ENCODE assay signal across 21 cellular contexts in genomic region chr2:164764996-164765395, GRCh38.
A peak's percentile ranks its signal among the peaks of the same experiment; 100 is the strongest.
DNase-seq lines count a peak whose midpoint lies in the region; ATAC-seq, FAIRE-seq and TF ChIP-seq lines count a peak whose summit lies in the region.
"Had no signal": no experiment of that assay in that cellular context is flagged by ENCODE, and none has a peak within 500 bp of the region (broad histone marks: within the 10 kb centered on the region; RNA-seq: fewer than 3 reads in every experiment).

No MANE protein-coding gene starts in this region.

- H3K4me3 ChIP-seq in fibroblast of lung (replicated peaks in 1 of 4; ENCODE audit: control extremely low read depth in 1 of 4, insufficient read depth in 1 of 4, low read depth in 3 of 4, low read length in 4 of 4) (no peak overlapping the region), retinal pigment epithelial cell (ENCODE audit: low read length) (no peak overlapping the region), aorta (ENCODE audit: low read length in 2 of 2) (no peak overlapping the region)
- H3K4me3 ChIP-seq: K562 had no signal

- no peak overlapping the region for H3K9ac ChIP-seq in fibroblast of lung (ENCODE audit: insufficient read depth, low read length)

- H3K9me3 ChIP-seq in fibroblast of lung (ENCODE audit: control insufficient read depth, insufficient read depth, low read depth, low read length), result no peaks in the 10 kb centered on the region
- H3K9me3 ChIP-seq in aorta (ENCODE audit: control insufficient read depth, low read length), result no peaks in the 10 kb centered on the region
- H3K9me3 ChIP-seq: BE2C had no signal

- DNase-seq in GM19239 (ENCODE audit: insufficient read length, low spot score) (no peak), fibroblast of lung (ENCODE audit: low read depth in 2 of 2) (peak; percentile 2 to 62), retinal pigment epithelial cell (ENCODE audit: low read depth) (peak; percentile 35), activated gamma-delta T cell (lab: John Stamatoyannopoulos, UW) (no peak), aorta (no peak)
- DNase-seq: BE2C; CD4-positive, alpha-beta T cell; DMS53; GDM1; GOT3; NCI-H1105; NCI-H187 treated with DMSO at 0.1 percent for 48 hours; NCI-H446; NCI-H69; SHP77 had no signal

- no peak overlapping the region for H3K4me2 ChIP-seq in fibroblast of lung (ENCODE audit: extremely low read depth, insufficient read depth, low read length)

- 86 to 92% methylated on average over 3 of the region's 3 CpGs for WGBS in aorta, 2 donors

- TF ChIP-seq CTCF in fibroblast of lung (conservative IDR thresholded peaks at IDR 0.05 in 1 of 2, IDR thresholded peaks at IDR 0.05 in 1 of 2; ENCODE audit: low read depth in 1 of 2, low read length in 2 of 2), result no peak
- TF ChIP-seq CTCF in retinal pigment epithelial cell (conservative IDR thresholded peaks at IDR 0.05; ENCODE audit: low read depth, low read length), result no peak

- FAIRE-seq in GM19239 (lab: Jason Lieb, UNC), result peak; percentile 26
- FAIRE-seq: GM12891, GM18507, K562 had no signal

- no peaks in the 10 kb centered on the region for H3K27me3 ChIP-seq in fibroblast of lung (ENCODE audit: control insufficient read depth, insufficient read depth, low read length)
- H3K27me3 ChIP-seq in aorta (ENCODE audit: control insufficient read depth in 1 of 2, insufficient read depth in 2 of 2, low read length in 1 of 2), result no peaks in the 10 kb centered on the region
- H3K27me3 ChIP-seq: BE2C had no signal

- H3K27ac ChIP-seq in fibroblast of lung (ENCODE audit: insufficient read depth, low read length) (no peak overlapping the region), aorta (ENCODE audit: low read depth in 1 of 2, low read length in 2 of 2) (no peak overlapping the region)

- 0 out of 3 replicates have a peak, but pooled peaks have one; percentile 33 for ATAC-seq in SK-N-SH treated with all-trans-retinoic acid at 6 μM for 48 hours
- ATAC-seq in GM21423 (IDR thresholded peaks at IDR 0.05; ENCODE audit: unreplicated experiment), result no peak
- ATAC-seq in aorta (ENCODE audit: low FRiP score), result no peak
- ATAC-seq in GM19452 (IDR thresholded peaks at IDR 0.05; ENCODE audit: unreplicated experiment), result no peak
- ATAC-seq: K562 had no signal

- no peak overlapping the region for H2AFZ ChIP-seq in fibroblast of lung (ENCODE audit: low read length)

- H3K4me1 ChIP-seq in fibroblast of lung (ENCODE audit: control insufficient read depth, extremely low read depth, insufficient read depth, low read length), result no peaks in the 10 kb centered on the region
- peaks cover 2 to 4% of the 10 kb centered on the region in 2 donors for H3K4me1 ChIP-seq in aorta (ENCODE audit: control insufficient read depth in 1 of 2, insufficient read depth in 2 of 2, low read length in 2 of 2)
- H3K4me1 ChIP-seq: BE2C had no signal

- intact Hi-C loops in aorta (cut with DNase I), result no loop called here

- H3K36me3 ChIP-seq in fibroblast of lung (ENCODE audit: control insufficient read depth, insufficient read depth, low read length), result no peaks in the 10 kb centered on the region
- H3K36me3 ChIP-seq in aorta (ENCODE audit: control insufficient read depth in 1 of 2, insufficient read depth in 2 of 2, low read length in 1 of 2), result no peaks in the 10 kb centered on the region
- H3K36me3 ChIP-seq: BE2C had no signal

- no peaks in the 10 kb centered on the region for H3K79me2 ChIP-seq in fibroblast of lung (ENCODE audit: control insufficient read depth, insufficient read depth, low read length)

- no peaks in the 10 kb centered on the region for H4K20me1 ChIP-seq in fibroblast of lung (ENCODE audit: control insufficient read depth, extremely low read depth, insufficient read depth, low read length)

TF ChIP-seq in SK-N-SH treated with all-trans-retinoic acid at 6 μM for 48 hours, 23 proteins besides CTCF, POLR2A, EP300 and RAD21:
- no peak for TF ChIP-seq ISL1 (CRISPR knock-in tag; IDR thresholded peaks at IDR 0.05)
- TF ChIP-seq GLIS3 (CRISPR knock-in tag; IDR thresholded peaks at IDR 0.05), result no peak
- no peak for TF ChIP-seq RARB (CRISPR knock-in tag; IDR thresholded peaks at IDR 0.05)
- TF ChIP-seq ZNF8 (CRISPR knock-in tag; IDR thresholded peaks at IDR 0.05), result no peak
- TF ChIP-seq ZNF565 (CRISPR knock-in tag; conservative IDR thresholded peaks at IDR 0.05; ENCODE audit: low read depth), result no peak
- no peak for TF ChIP-seq OSR1 (CRISPR knock-in tag; IDR thresholded peaks at IDR 0.05)
- no peak for TF ChIP-seq PPARA (CRISPR knock-in tag; IDR thresholded peaks at IDR 0.05; ENCODE audit: borderline replicate concordance)
- no peak for TF ChIP-seq CREB5 (CRISPR knock-in tag; IDR thresholded peaks at IDR 0.05; ENCODE audit: low read depth)
- no peak for TF ChIP-seq BACH2 (CRISPR knock-in tag; IDR thresholded peaks at IDR 0.05; ENCODE audit: borderline replicate concordance)
- TF ChIP-seq TCF4 (CRISPR knock-in tag; IDR thresholded peaks at IDR 0.05; ENCODE audit: borderline replicate concordance), result no peak
- TF ChIP-seq ZFP30 (CRISPR knock-in tag; IDR thresholded peaks at IDR 0.05), result no peak
- no peak for TF ChIP-seq ZFP3 (CRISPR knock-in tag; IDR thresholded peaks at IDR 0.05)

Comparison
In these comparisons a context has a peak if more than half of its experiments do, and no peak if none do; other contexts are left out.
1. DNase-seq: peak in fibroblast of lung (2 of 2) and retinal pigment epithelial cell (single experiment); none in GM19239 (single experiment), activated gamma-delta T cell (single experiment) and aorta (0 of 2).